Comparison of ENCODE assay signal across 1 cellular context in genomic region chr6:31497595-31498476, GRCh38.
TF ChIP-seq lines count a peak whose summit lies in the region.

MICB (plus strand) TSS chr6:31498145; CDS start chr6:31498194, 49 bp downstream.

TF ChIP-seq in K562, 482 proteins besides CTCF, POLR2A, EP300 and RAD21 (continues in another document):
- TF ChIP-seq BACH1 (tag; IDR thresholded peaks at IDR 0.05) (no peak), ZNF583 (CRISPR knock-in tag; IDR thresholded peaks at IDR 0.05) (no peak), NCOA1 (IDR thresholded peaks at IDR 0.05; ENCODE audit: low read depth) (0 out of 2 replicates have a peak, but pooled peaks have one; percentile 33), BCOR (IDR thresholded peaks at IDR 0.05) (0 out of 2 replicates have a peak, but pooled peaks have one; percentile 39), POU5F1 (IDR thresholded peaks at IDR 0.05; ENCODE audit: borderline replicate concordance, low read depth, low read length, partially characterized antibody) (no peak), U2AF1 (optimal IDR thresholded peaks at IDR 0.05; ENCODE audit: low read depth, low read length) (no peak), ATF7 (IDR thresholded peaks at IDR 0.05) (peak; percentile 93), POLR2B (IDR thresholded peaks at IDR 0.05; ENCODE audit: low read depth, partially characterized antibody) (peak; percentile 58), NRF1 (conservative IDR thresholded peaks at IDR 0.05 in 1 of 2, IDR thresholded peaks at IDR 0.05 in 1 of 2) (peak; percentile 93), USF2 (CRISPR knock-in tag; IDR thresholded peaks at IDR 0.05) (0 out of 2 replicates have a peak, but pooled peaks have one; percentile 19), RBFOX2 (IDR thresholded peaks at IDR 0.05; ENCODE audit: low read depth, low read length) (peak; percentile 87), MBD2 (IDR thresholded peaks at IDR 0.05; ENCODE audit: borderline replicate concordance, low read depth) (peak; percentile 58; the same call in 1 of the 2 replicates), SREBF1 (IDR thresholded peaks at IDR 0.05; ENCODE audit: borderline replicate concordance, low read depth, low read length) (0 out of 2 replicates have a peak, but pooled peaks have one; percentile 47), CTBP1 (IDR thresholded peaks at IDR 0.05; ENCODE audit: borderline replicate concordance) (peak; percentile 41; the same call in 1 of the 2 replicates), PHF20 (IDR thresholded peaks at IDR 0.05; ENCODE audit: partially characterized antibody) (peak; percentile 18), SIN3A (IDR thresholded peaks at IDR 0.05; ENCODE audit: borderline replicate concordance in 2 of 2, control insufficient read depth in 1 of 2, low read depth in 2 of 2, low read length in 2 of 2) (peak in 1 of 2 experiments; percentile 23; a peak in 1 of 4 replicates), MTA3 (IDR thresholded peaks at IDR 0.05; ENCODE audit: borderline replicate concordance) (peak; percentile 48; the same call in 1 of the 2 replicates), STAT6 (CRISPR knock-in tag; IDR thresholded peaks at IDR 0.05) (0 out of 2 replicates have a peak, but pooled peaks have one; percentile 17), SP2 (IDR thresholded peaks at IDR 0.05; ENCODE audit: extremely low read depth, low read depth, low read length, poor library complexity, severe bottlenecking) (peak; percentile 49), ZBTB11 (CRISPR knock-in tag; IDR thresholded peaks at IDR 0.05) (no peak), NKRF (IDR thresholded peaks at IDR 0.05; ENCODE audit: borderline replicate concordance) (peak; percentile 73; the same call in 1 of the 2 replicates), RBM14 (IDR thresholded peaks at IDR 0.05; ENCODE audit: borderline replicate concordance, insufficient read depth, low read depth, low read length) (0 out of 2 replicates have a peak, but pooled peaks have one; percentile 53), MGA (IDR thresholded peaks at IDR 0.05) (peak; percentile 46), VEZF1 (CRISPR knock-in tag; IDR thresholded peaks at IDR 0.05) (peak; percentile 24; the same call in 1 of the 2 replicates), HNRNPLL (IDR thresholded peaks at IDR 0.05; ENCODE audit: low read depth, low read length, poor library complexity, severe bottlenecking) (peak; percentile 69)
